In genomic region chr15:63048115-63048985, GRCh38 we compare ENCODE assay signal across 1 cellular context.
A peak's percentile ranks its signal among the peaks of the same experiment; 100 is the strongest.
TF ChIP-seq lines count a peak whose summit lies in the region.

No MANE protein-coding gene starts in this region.

TF ChIP-seq in HEK293, 187 proteins besides CTCF, POLR2A, EP300 and RAD21 (continued from another document and continues in another):
- TF ChIP-seq ZNF18 (tag by site-specific recombination; IDR thresholded peaks at IDR 0.05) (no peak), ZNF654 (tag by site-specific recombination; IDR thresholded peaks at IDR 0.05; ENCODE audit: low read depth) (peak; percentile 69), ZNF792 (tag by site-specific recombination; IDR thresholded peaks at IDR 0.05) (no peak), ZFP69B (tag by site-specific recombination; IDR thresholded peaks at IDR 0.05) (0 out of 2 replicates have a peak, but pooled peaks have one; percentile 35), ZSCAN30 (tag by site-specific recombination; IDR thresholded peaks at IDR 0.05) (peak; percentile 80; the same call in 1 of the 2 replicates), ZBTB48 (tag by site-specific recombination; IDR thresholded peaks at IDR 0.05) (peak; percentile 87), ZNF585B (tag by site-specific recombination; IDR thresholded peaks at IDR 0.05) (no peak), ZNF292 (tag by site-specific recombination; IDR thresholded peaks at IDR 0.05; ENCODE audit: borderline replicate concordance, low read depth) (no peak), ZNF121 (tag by site-specific recombination; IDR thresholded peaks at IDR 0.05) (no peak), ZNF596 (tag by site-specific recombination; IDR thresholded peaks at IDR 0.05) (0 out of 2 replicates have a peak, but pooled peaks have one; percentile 27), ZIC2 (tag by site-specific recombination; IDR thresholded peaks at IDR 0.05) (peak; percentile 60), IKZF3 (tag by site-specific recombination; IDR thresholded peaks at IDR 0.05) (peak; percentile 80; the same call in 1 of the 2 replicates), ZBTB7A (tag by site-specific recombination; IDR thresholded peaks at IDR 0.05; ENCODE audit: low read depth) (no peak), KLF17 (tag by site-specific recombination; IDR thresholded peaks at IDR 0.05) (0 out of 2 replicates have a peak, but pooled peaks have one; percentile 31), ZNF76 (tag by site-specific recombination; IDR thresholded peaks at IDR 0.05; ENCODE audit: borderline replicate concordance, low read depth) (no peak), ZNF785 (tag by site-specific recombination; IDR thresholded peaks at IDR 0.05) (peak; percentile 76; the same call in 1 of the 2 replicates), ZBTB10 (tag by site-specific recombination; IDR thresholded peaks at IDR 0.05) (peak; percentile 82), ZNF202 (tag by site-specific recombination; IDR thresholded peaks at IDR 0.05; ENCODE audit: borderline replicate concordance) (no peak), GLIS2 (tag by site-specific recombination; IDR thresholded peaks at IDR 0.05) (peak; percentile 91), ZNF624 (tag by site-specific recombination; IDR thresholded peaks at IDR 0.05) (no peak), ZNF266 (tag by site-specific recombination; IDR thresholded peaks at IDR 0.05; ENCODE audit: low read depth) (no peak), ZNF549 (tag by site-specific recombination; IDR thresholded peaks at IDR 0.05) (0 out of 2 replicates have a peak, but pooled peaks have one; percentile 27), ZNF335 (tag by site-specific recombination; conservative IDR thresholded peaks at IDR 0.05) (peak; percentile 23; the same call in 1 of the 2 replicates), ZNF394 (tag by site-specific recombination; IDR thresholded peaks at IDR 0.05; ENCODE audit: borderline replicate concordance) (peak; percentile 46; the same call in 1 of the 2 replicates), ZEB2 (tag by site-specific recombination; IDR thresholded peaks at IDR 0.05) (peak; percentile 69), ZNF24 (tag by site-specific recombination; IDR thresholded peaks at IDR 0.05) (no peak), KLF9 (tag by site-specific recombination; IDR thresholded peaks at IDR 0.05; ENCODE audit: low read depth) (peak; percentile 25; the same call in 1 of the 2 replicates), ZSCAN5A (tag by site-specific recombination; IDR thresholded peaks at IDR 0.05) (no peak), ZNF19 (tag by site-specific recombination; IDR thresholded peaks at IDR 0.05; ENCODE audit: low read depth) (no peak), INSM2 (tag by site-specific recombination; IDR thresholded peaks at IDR 0.05) (peak; percentile 26; the same call in 1 of the 2 replicates), ZBTB26 (tag by site-specific recombination; optimal IDR thresholded peaks at IDR 0.05) (peak; percentile 85), ZNF600 (tag by site-specific recombination; IDR thresholded peaks at IDR 0.05) (peak; percentile 20; the same call in 1 of the 2 replicates), ZBTB17 (tag by site-specific recombination; IDR thresholded peaks at IDR 0.05) (peak; percentile 7; the same call in 1 of the 2 replicates), ZNF561 (tag by site-specific recombination; IDR thresholded peaks at IDR 0.05; ENCODE audit: borderline replicate concordance) (peak; percentile 69; the same call in 1 of the 2 replicates), ZXDB (tag by site-specific recombination; IDR thresholded peaks at IDR 0.05) (no peak), ZBTB8A (tag by site-specific recombination; IDR thresholded peaks at IDR 0.05) (peak; percentile 89), ZNF658 (tag by site-specific recombination; IDR thresholded peaks at IDR 0.05) (no peak), SP7 (tag by site-specific recombination; IDR thresholded peaks at IDR 0.05) (peak; percentile 20; the same call in 1 of the 2 replicates), SP2 (tag by site-specific recombination; IDR thresholded peaks at IDR 0.05) (peak; percentile 44)
- TF ChIP-seq, protein P1, sequence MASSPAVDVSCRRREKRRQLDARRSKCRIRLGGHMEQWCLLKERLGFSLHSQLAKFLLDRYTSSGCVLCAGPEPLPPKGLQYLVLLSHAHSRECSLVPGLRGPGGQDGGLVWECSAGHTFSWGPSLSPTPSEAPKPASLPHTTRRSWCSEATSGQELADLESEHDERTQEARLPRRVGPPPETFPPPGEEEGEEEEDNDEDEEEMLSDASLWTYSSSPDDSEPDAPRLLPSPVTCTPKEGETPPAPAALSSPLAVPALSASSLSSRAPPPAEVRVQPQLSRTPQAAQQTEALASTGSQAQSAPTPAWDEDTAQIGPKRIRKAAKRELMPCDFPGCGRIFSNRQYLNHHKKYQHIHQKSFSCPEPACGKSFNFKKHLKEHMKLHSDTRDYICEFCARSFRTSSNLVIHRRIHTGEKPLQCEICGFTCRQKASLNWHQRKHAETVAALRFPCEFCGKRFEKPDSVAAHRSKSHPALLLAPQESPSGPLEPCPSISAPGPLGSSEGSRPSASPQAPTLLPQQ (tag by site-specific recombination; IDR thresholded peaks at IDR 0.05): 0 out of 2 replicates have a peak, but pooled peaks have one; percentile 44
- TF ChIP-seq, protein P2, sequence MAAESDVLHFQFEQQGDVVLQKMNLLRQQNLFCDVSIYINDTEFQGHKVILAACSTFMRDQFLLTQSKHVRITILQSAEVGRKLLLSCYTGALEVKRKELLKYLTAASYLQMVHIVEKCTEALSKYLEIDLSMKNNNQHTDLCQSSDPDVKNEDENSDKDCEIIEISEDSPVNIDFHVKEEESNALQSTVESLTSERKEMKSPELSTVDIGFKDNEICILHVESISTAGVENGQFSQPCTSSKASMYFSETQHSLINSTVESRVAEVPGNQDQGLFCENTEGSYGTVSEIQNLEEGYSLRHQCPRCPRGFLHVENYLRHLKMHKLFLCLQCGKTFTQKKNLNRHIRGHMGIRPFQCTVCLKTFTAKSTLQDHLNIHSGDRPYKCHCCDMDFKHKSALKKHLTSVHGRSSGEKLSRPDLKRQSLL (tag by site-specific recombination; IDR thresholded peaks at IDR 0.05): peak; percentile 82
- TF ChIP-seq, protein P3, sequence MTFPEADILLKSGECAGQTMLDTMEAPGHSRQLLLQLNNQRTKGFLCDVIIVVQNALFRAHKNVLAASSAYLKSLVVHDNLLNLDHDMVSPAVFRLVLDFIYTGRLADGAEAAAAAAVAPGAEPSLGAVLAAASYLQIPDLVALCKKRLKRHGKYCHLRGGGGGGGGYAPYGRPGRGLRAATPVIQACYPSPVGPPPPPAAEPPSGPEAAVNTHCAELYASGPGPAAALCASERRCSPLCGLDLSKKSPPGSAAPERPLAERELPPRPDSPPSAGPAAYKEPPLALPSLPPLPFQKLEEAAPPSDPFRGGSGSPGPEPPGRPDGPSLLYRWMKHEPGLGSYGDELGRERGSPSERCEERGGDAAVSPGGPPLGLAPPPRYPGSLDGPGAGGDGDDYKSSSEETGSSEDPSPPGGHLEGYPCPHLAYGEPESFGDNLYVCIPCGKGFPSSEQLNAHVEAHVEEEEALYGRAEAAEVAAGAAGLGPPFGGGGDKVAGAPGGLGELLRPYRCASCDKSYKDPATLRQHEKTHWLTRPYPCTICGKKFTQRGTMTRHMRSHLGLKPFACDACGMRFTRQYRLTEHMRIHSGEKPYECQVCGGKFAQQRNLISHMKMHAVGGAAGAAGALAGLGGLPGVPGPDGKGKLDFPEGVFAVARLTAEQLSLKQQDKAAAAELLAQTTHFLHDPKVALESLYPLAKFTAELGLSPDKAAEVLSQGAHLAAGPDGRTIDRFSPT (tag by site-specific recombination; IDR thresholded peaks at IDR 0.05): no peak
- TF ChIP-seq, protein P4, sequence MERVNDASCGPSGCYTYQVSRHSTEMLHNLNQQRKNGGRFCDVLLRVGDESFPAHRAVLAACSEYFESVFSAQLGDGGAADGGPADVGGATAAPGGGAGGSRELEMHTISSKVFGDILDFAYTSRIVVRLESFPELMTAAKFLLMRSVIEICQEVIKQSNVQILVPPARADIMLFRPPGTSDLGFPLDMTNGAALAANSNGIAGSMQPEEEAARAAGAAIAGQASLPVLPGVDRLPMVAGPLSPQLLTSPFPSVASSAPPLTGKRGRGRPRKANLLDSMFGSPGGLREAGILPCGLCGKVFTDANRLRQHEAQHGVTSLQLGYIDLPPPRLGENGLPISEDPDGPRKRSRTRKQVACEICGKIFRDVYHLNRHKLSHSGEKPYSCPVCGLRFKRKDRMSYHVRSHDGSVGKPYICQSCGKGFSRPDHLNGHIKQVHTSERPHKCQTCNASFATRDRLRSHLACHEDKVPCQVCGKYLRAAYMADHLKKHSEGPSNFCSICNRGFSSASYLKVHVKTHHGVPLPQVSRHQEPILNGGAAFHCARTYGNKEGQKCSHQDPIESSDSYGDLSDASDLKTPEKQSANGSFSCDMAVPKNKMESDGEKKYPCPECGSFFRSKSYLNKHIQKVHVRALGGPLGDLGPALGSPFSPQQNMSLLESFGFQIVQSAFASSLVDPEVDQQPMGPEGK (tag by site-specific recombination; IDR thresholded peaks at IDR 0.05): peak; percentile 69
- TF ChIP-seq, protein P5, sequence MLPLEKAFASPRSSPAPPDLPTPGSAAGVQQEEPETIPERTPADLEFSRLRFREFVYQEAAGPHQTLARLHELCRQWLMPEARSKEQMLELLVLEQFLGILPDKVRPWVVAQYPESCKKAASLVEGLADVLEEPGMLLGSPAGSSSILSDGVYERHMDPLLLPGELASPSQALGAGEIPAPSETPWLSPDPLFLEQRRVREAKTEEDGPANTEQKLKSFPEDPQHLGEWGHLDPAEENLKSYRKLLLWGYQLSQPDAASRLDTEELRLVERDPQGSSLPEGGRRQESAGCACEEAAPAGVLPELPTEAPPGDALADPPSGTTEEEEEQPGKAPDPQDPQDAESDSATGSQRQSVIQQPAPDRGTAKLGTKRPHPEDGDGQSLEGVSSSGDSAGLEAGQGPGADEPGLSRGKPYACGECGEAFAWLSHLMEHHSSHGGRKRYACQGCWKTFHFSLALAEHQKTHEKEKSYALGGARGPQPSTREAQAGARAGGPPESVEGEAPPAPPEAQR (tag by site-specific recombination; IDR thresholded peaks at IDR 0.05): no peak
